Comparison of ENCODE assay signal across 22 cellular contexts in genomic region chr11:96506041-96506440, GRCh38.
DNase-seq lines count a peak whose midpoint lies in the region; ATAC-seq, FAIRE-seq and TF ChIP-seq lines count a peak whose summit lies in the region.
"Had no signal": no experiment of that assay in that cellular context is flagged by ENCODE, and none has a peak within 500 bp of the region (broad histone marks: within the 10 kb centered on the region; RNA-seq: fewer than 3 reads in every experiment).

No MANE protein-coding gene starts in this region.

- H2AFZ ChIP-seq in K562 (ENCODE audit: low read depth, low read length): peak overlapping the region; percentile 34; the same call in 1 of the 2 replicates

- TF ChIP-seq CTCF in K562 (IDR thresholded peaks at IDR 0.05 in 2 of 3, conservative IDR thresholded peaks at IDR 0.05 in 1 of 3; ENCODE audit: insufficient read depth in 2 of 3, low read depth in 1 of 3, low read length in 3 of 3): no peak

- CTCF ChIA-PET in K562 (lab: Yijun Ruan, JAX; ENCODE audit: low intra/inter-chr PET ratio): interaction anchor here (0.7 kb wide), 1 partner anchor 1569 kb away, joined by 3 read pairs; no protein-coding TSS in a partner anchor

- H4K20me1 ChIP-seq in K562 (replicated peaks; ENCODE audit: control insufficient read depth, insufficient read depth, low read length): no peaks in the 10 kb centered on the region
- H4K20me1 ChIP-seq: BLaER1 treated with 17β-estradiol and CSF1 and Interleukin-3, amounts not matched to agents 10 nM and 100 nM had no signal

- peak overlapping the region; percentile 13 for H3K4me3 ChIP-seq in SJSA1
- peak overlapping the region; percentile 24 for H3K4me3 ChIP-seq in K562
- H3K4me3 ChIP-seq: A549; BLaER1 treated with 17β-estradiol and CSF1 and Interleukin-3, amounts not matched to agents 10 nM and 100 nM; GM12878 had no signal

- H3K9me1 ChIP-seq in K562 (ENCODE audit: control insufficient read depth, insufficient read depth, low read length): no peaks in the 10 kb centered on the region

- in situ Hi-C loops in K562 (cut with MboI): no loop called here

- intact Hi-C loops in K562 (cut with micrococcal nuclease): loop anchor here (2.0 kb wide), 1 partner anchor 19 kb away; no protein-coding TSS in a partner anchor

- H3K79me2 ChIP-seq in K562 (ENCODE audit: control insufficient read depth, insufficient read depth, low read length): peaks cover 57% of the 10 kb centered on the region

- TF ChIP-seq RAD21 in K562 (CRISPR knock-in tag; conservative IDR thresholded peaks at IDR 0.05 in 1 of 2, IDR thresholded peaks at IDR 0.05 in 1 of 2): no peak

- H3K36me3 ChIP-seq in SJSA1: no peaks in the 10 kb centered on the region
- no peaks in the 10 kb centered on the region for H3K36me3 ChIP-seq in K562 (ENCODE audit: control insufficient read depth, insufficient read depth, low read length)
- H3K36me3 ChIP-seq: BLaER1 treated with 17β-estradiol and CSF1 and Interleukin-3, amounts not matched to agents 10 nM and 100 nM had no signal

- TF ChIP-seq POLR2A in K562 (conservative IDR thresholded peaks at IDR 0.05): no peak

- peak overlapping the region; percentile 63 for H3K4me2 ChIP-seq in K562 (ENCODE audit: insufficient read depth, low read length)
- H3K4me2 ChIP-seq: A549; BLaER1 treated with 17β-estradiol and CSF1 and Interleukin-3, amounts not matched to agents 10 nM and 100 nM had no signal

- H3K27ac ChIP-seq in SJSA1: peak overlapping the region; percentile 80
- H3K27ac ChIP-seq in K562 (ENCODE audit: extremely low read depth, low read depth, low read length): peak overlapping the region; percentile 93
- H3K27ac ChIP-seq: 22Rv1; A549; BLaER1 treated with 17β-estradiol and CSF1 and Interleukin-3, amounts not matched to agents 10 nM and 100 nM; C4-2B had no signal

- peak overlapping the region in 1 of 2 experiments; percentile 70; a peak in 3 of 4 replicates for H3K9ac ChIP-seq in K562 (ENCODE audit: insufficient read depth in 1 of 2, low read depth in 2 of 2, low read length in 2 of 2)
- H3K9ac ChIP-seq: BLaER1 treated with 17β-estradiol and CSF1 and Interleukin-3, amounts not matched to agents 10 nM and 100 nM had no signal

- POLR2A ChIA-PET in K562 (lab: Yijun Ruan, JAX): no interaction called here

- H3K9me3 ChIP-seq in SJSA1 (replicated peaks): no peaks in the 10 kb centered on the region
- H3K9me3 ChIP-seq in K562 (replicated peaks; ENCODE audit: control insufficient read depth, insufficient read depth, low read depth, low read length): no peaks in the 10 kb centered on the region
- H3K9me3 ChIP-seq: A549; BLaER1 treated with 17β-estradiol and CSF1 and Interleukin-3, amounts not matched to agents 10 nM and 100 nM had no signal

- FAIRE-seq in K562 (lab: Jason Lieb, UNC): no peak
- FAIRE-seq: A549, G401.6, GM12878, GM12892, GM18507 had no signal

- H3K27me3 ChIP-seq in SJSA1 (replicated peaks): no peaks in the 10 kb centered on the region
- no peaks in the 10 kb centered on the region for H3K27me3 ChIP-seq in K562 (ENCODE audit: control insufficient read depth in 2 of 2, insufficient read depth in 2 of 2, low read length in 2 of 2)
- H3K27me3 ChIP-seq: BLaER1 treated with 17β-estradiol and CSF1 and Interleukin-3, amounts not matched to agents 10 nM and 100 nM had no signal

- no TSS peak for BruUV-seq in K562 (replicated peaks; lab: Mats Ljungman, UMichigan)

- 8% methylated on average over 1 of the region's 1 CpG for WGBS in K562 (ENCODE audit: insufficient coverage, low coverage, missing lambda C conversion rate)

- no peak for TF ChIP-seq EP300 in K562 (IDR thresholded peaks at IDR 0.05; ENCODE audit: low read length)

- DNase-seq in NCI-H82 (lab: John Stamatoyannopoulos, UW) (peak; percentile 36), NCI-H82 treated with DMSO at 0.1 percent for 48 hours (lab: John Stamatoyannopoulos, UW; ENCODE audit: unreplicated experiment) (no peak), SJSA1 (ENCODE audit: low read depth in 1 of 2, low spot score in 2 of 2) (peak in 1 of 2 experiments; percentile 7), K562 (ENCODE audit: extremely low read depth in 1 of 4, low spot score in 3 of 4) (no peak), GDM1 (lab: John Stamatoyannopoulos, UW) (no peak)
- DNase-seq in activated CD4-positive, alpha-beta T cell treated with anti-CD3 and anti-CD28 coated beads for 48 hours: no peak
- no peak for DNase-seq in activated CD4-positive, alpha-beta T cell treated with anti-CD3 and anti-CD28 coated beads, Interleukin-2, amount 50 U/mL, for 4 hours
- DNase-seq: AML-193; CD4-positive, alpha-beta T cell; CD8-positive, alpha-beta T cell; COR-L47; DMS 273 treated with DMSO at 0.1 percent for 48 hours; DMS153; DMS79 treated with DMSO at 0.1 percent for 48 hours had no signal

- ATAC-seq in K562: peak; percentile 5
- ATAC-seq: A549; CD8-positive, alpha-beta T cell; GM12878 had no signal

- H3K4me1 ChIP-seq in SJSA1 (replicated peaks) (peaks cover 12% of the 10 kb centered on the region), K562 (replicated peaks in 1 of 2; ENCODE audit: control insufficient read depth in 2 of 2, insufficient read depth in 2 of 2, low read length in 2 of 2) (peaks cover 10 to 31% of the 10 kb centered on the region in 2 experiments; a peak in 4 of 5 replicates)
- H3K4me1 ChIP-seq: A549; BLaER1 treated with 17β-estradiol and CSF1 and Interleukin-3, amounts not matched to agents 10 nM and 100 nM had no signal

TF ChIP-seq in K562, 482 proteins besides CTCF, POLR2A, EP300 and RAD21 (continues in another document):
- TF ChIP-seq ZBTB9 (CRISPR knock-in tag; IDR thresholded peaks at IDR 0.05) (0 out of 2 replicates have a peak, but pooled peaks have one; percentile 20), ZBTB11 (CRISPR knock-in tag; IDR thresholded peaks at IDR 0.05) (peak in 1 of 3 experiments; percentile 59; a peak in 1 of 6 replicates), EHMT2 (IDR thresholded peaks at IDR 0.05) (0 out of 2 replicates have a peak, but pooled peaks have one; percentile 16), NEUROD1 (IDR thresholded peaks at IDR 0.05; ENCODE audit: borderline replicate concordance, low read depth, low read length, partially characterized antibody) (no peak)
